1 cellular context compared by ENCODE assay signal in the genomic region with DNA sequence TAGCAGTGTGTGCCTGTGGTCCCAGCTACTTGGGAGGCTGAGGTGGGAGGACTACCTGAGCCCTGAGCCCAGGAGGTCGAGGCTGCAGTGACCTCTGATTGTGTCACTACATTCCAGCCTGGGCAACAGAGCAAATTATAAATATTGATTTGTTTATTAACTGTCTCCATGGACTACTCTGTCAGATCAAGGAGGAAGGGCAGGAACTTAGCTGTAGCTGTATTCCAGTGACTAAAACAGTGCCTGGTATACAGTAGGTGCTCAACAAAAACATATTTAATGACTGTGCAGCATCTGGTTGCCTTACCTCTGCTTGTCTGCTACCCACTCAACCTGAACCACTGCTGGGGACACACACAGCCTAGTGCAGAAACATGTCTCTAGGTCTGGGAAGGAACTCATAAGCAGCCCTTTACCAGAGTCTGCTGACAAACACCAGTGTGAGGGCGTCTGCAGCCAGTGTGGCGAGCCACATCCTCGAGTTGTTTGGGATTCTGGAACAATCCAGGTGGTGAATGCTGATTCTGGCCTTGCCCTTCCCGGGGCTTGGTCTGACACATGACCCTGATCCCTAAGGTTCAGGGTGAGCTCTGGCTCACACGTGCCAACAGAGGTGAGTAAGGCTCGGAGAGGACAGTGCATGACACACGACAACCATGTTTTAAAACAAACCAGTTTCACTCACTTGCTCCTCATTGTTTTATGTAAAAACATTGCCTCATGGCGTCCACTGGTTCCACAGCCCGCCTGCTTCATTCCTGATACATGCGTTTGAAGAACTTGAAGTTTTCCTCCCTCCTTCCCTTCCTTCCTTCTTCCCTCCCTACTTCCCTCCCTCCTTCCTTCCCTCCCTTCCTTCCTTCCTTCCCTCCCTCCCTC.
A peak's percentile ranks its signal among the peaks of the same experiment; 100 is the strongest.
TF ChIP-seq lines count a peak whose summit lies in the region.

No MANE protein-coding gene starts in this region.

TF ChIP-seq in HepG2, 621 proteins besides CTCF, POLR2A, EP300 and RAD21 (continued from another document and continues in another):
- TF ChIP-seq, protein P1, sequence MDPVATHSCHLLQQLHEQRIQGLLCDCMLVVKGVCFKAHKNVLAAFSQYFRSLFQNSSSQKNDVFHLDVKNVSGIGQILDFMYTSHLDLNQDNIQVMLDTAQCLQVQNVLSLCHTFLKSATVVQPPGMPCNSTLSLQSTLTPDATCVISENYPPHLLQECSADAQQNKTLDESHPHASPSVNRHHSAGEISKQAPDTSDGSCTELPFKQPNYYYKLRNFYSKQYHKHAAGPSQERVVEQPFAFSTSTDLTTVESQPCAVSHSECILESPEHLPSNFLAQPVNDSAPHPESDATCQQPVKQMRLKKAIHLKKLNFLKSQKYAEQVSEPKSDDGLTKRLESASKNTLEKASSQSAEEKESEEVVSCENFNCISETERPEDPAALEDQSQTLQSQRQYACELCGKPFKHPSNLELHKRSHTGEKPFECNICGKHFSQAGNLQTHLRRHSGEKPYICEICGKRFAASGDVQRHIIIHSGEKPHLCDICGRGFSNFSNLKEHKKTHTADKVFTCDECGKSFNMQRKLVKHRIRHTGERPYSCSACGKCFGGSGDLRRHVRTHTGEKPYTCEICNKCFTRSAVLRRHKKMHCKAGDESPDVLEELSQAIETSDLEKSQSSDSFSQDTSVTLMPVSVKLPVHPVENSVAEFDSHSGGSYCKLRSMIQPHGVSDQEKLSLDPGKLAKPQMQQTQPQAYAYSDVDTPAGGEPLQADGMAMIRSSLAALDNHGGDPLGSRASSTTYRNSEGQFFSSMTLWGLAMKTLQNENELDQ (CRISPR knock-in tag; IDR thresholded peaks at IDR 0.05; ENCODE audit: borderline replicate concordance) = no peak
- TF ChIP-seq SPEN (CRISPR knock-in tag; IDR thresholded peaks at IDR 0.05; ENCODE audit: low read depth) = no peak
- peak; percentile 42; the same call in 1 of the 2 replicates for TF ChIP-seq ELF3 (CRISPR knock-in tag; IDR thresholded peaks at IDR 0.05)
- 0 out of 2 replicates have a peak, but pooled peaks have one; percentile 21 for TF ChIP-seq KLF6 (CRISPR knock-in tag; IDR thresholded peaks at IDR 0.05)
- no peak for TF ChIP-seq ZNF20 (CRISPR knock-in tag; IDR thresholded peaks at IDR 0.05)
- TF ChIP-seq NKX3-1 (CRISPR knock-in tag; IDR thresholded peaks at IDR 0.05) = no peak
- TF ChIP-seq, protein P2, sequence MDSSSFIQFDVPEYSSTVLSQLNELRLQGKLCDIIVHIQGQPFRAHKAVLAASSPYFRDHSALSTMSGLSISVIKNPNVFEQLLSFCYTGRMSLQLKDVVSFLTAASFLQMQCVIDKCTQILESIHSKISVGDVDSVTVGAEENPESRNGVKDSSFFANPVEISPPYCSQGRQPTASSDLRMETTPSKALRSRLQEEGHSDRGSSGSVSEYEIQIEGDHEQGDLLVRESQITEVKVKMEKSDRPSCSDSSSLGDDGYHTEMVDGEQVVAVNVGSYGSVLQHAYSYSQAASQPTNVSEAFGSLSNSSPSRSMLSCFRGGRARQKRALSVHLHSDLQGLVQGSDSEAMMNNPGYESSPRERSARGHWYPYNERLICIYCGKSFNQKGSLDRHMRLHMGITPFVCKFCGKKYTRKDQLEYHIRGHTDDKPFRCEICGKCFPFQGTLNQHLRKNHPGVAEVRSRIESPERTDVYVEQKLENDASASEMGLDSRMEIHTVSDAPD (CRISPR knock-in tag; IDR thresholded peaks at IDR 0.05) = no peak
- no peak for TF ChIP-seq CREM (IDR thresholded peaks at IDR 0.05)
- TF ChIP-seq CREM (CRISPR knock-in tag; IDR thresholded peaks at IDR 0.05) = no peak
- no peak for TF ChIP-seq DNMT1 (CRISPR knock-in tag; IDR thresholded peaks at IDR 0.05)
- no peak for TF ChIP-seq ZNF75D (CRISPR knock-in tag; IDR thresholded peaks at IDR 0.05; ENCODE audit: borderline replicate concordance)
- no peak for TF ChIP-seq ZNF296 (CRISPR knock-in tag; conservative IDR thresholded peaks at IDR 0.05)
- TF ChIP-seq SYNCRIP (IDR thresholded peaks at IDR 0.05; ENCODE audit: insufficient read depth, low read depth, low read length) = no peak
- TF ChIP-seq PCBP2 (optimal IDR thresholded peaks at IDR 0.05; ENCODE audit: low read depth, low read length, poor library complexity, severe bottlenecking) = peak; percentile 99
- TF ChIP-seq ZNF737 (CRISPR knock-in tag; IDR thresholded peaks at IDR 0.05; ENCODE audit: borderline replicate concordance) = peak; percentile 78; the same call in 1 of the 2 replicates
- TF ChIP-seq GABPB1 (CRISPR knock-in tag; IDR thresholded peaks at IDR 0.05) = no peak
- TF ChIP-seq SOX13 (IDR thresholded peaks at IDR 0.05) = no peak
- TF ChIP-seq SOX13 (CRISPR knock-in tag; conservative IDR thresholded peaks at IDR 0.05 in 1 of 2, IDR thresholded peaks at IDR 0.05 in 1 of 2) = peak in 1 of 2 experiments; percentile 63; a peak in 2 of 4 replicates
- TF ChIP-seq KDM4B (CRISPR knock-in tag; IDR thresholded peaks at IDR 0.05) = no peak
- TF ChIP-seq ZNF382 (CRISPR knock-in tag; IDR thresholded peaks at IDR 0.05; ENCODE audit: borderline replicate concordance) = no peak
- no peak for TF ChIP-seq NAIF1 (CRISPR knock-in tag; IDR thresholded peaks at IDR 0.05; ENCODE audit: borderline replicate concordance)
- TF ChIP-seq ZNF670 (CRISPR knock-in tag; IDR thresholded peaks at IDR 0.05; ENCODE audit: borderline replicate concordance) = no peak
- no peak for TF ChIP-seq PAWR (CRISPR knock-in tag; IDR thresholded peaks at IDR 0.05; ENCODE audit: borderline replicate concordance)
- TF ChIP-seq RFX3 (CRISPR knock-in tag; IDR thresholded peaks at IDR 0.05) = peak; percentile 60; the same call in 1 of the 2 replicates
- TF ChIP-seq FOXA1 (IDR thresholded peaks at IDR 0.05) = no peak
- TF ChIP-seq FOXA1 (CRISPR knock-in tag; IDR thresholded peaks at IDR 0.05) = peak; percentile 32; the same call in 1 of the 2 replicates
- no peak; the same call in 1 of the 2 replicates for TF ChIP-seq JDP2 (CRISPR knock-in tag; IDR thresholded peaks at IDR 0.05; ENCODE audit: borderline replicate concordance)
- TF ChIP-seq CHD4 (IDR thresholded peaks at IDR 0.05; ENCODE audit: borderline replicate concordance, low read length) = peak; percentile 84; the same call in 1 of the 2 replicates
- no peak for TF ChIP-seq ZNF773 (CRISPR knock-in tag; IDR thresholded peaks at IDR 0.05; ENCODE audit: borderline replicate concordance)
- TF ChIP-seq, protein P3, sequence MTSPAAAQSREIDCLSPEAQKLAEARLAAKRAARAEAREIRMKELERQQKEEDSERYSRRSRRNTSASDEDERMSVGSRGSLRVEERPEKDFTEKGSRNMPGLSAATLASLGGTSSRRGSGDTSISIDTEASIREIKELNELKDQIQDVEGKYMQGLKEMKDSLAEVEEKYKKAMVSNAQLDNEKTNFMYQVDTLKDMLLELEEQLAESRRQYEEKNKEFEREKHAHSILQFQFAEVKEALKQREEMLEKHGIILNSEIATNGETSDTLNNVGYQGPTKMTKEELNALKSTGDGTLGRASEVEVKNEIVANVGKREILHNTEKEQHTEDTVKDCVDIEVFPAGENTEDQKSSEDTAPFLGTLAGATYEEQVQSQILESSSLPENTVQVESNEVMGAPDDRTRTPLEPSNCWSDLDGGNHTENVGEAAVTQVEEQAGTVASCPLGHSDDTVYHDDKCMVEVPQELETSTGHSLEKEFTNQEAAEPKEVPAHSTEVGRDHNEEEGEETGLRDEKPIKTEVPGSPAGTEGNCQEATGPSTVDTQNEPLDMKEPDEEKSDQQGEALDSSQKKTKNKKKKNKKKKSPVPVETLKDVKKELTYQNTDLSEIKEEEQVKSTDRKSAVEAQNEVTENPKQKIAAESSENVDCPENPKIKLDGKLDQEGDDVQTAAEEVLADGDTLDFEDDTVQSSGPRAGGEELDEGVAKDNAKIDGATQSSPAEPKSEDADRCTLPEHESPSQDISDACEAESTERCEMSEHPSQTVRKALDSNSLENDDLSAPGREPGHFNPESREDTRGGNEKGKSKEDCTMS (CRISPR knock-in tag; conservative IDR thresholded peaks at IDR 0.05) = no peak
- no peak for TF ChIP-seq ZBTB1 (CRISPR knock-in tag; IDR thresholded peaks at IDR 0.05; ENCODE audit: borderline replicate concordance)
- TF ChIP-seq ZZZ3 (CRISPR knock-in tag; IDR thresholded peaks at IDR 0.05; ENCODE audit: borderline replicate concordance) = no peak
- 0 out of 2 replicates have a peak, but pooled peaks have one; percentile 34 for TF ChIP-seq REL (CRISPR knock-in tag; conservative IDR thresholded peaks at IDR 0.05)
- TF ChIP-seq KLF9 (CRISPR knock-in tag; IDR thresholded peaks at IDR 0.05; ENCODE audit: low read depth) = no peak
- TF ChIP-seq, protein P4, sequence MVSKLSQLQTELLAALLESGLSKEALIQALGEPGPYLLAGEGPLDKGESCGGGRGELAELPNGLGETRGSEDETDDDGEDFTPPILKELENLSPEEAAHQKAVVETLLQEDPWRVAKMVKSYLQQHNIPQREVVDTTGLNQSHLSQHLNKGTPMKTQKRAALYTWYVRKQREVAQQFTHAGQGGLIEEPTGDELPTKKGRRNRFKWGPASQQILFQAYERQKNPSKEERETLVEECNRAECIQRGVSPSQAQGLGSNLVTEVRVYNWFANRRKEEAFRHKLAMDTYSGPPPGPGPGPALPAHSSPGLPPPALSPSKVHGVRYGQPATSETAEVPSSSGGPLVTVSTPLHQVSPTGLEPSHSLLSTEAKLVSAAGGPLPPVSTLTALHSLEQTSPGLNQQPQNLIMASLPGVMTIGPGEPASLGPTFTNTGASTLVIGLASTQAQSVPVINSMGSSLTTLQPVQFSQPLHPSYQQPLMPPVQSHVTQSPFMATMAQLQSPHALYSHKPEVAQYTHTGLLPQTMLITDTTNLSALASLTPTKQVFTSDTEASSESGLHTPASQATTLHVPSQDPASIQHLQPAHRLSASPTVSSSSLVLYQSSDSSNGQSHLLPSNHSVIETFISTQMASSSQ (IDR thresholded peaks at IDR 0.05; ENCODE audit: low read depth) = no peak
- TF ChIP-seq, protein P4 (CRISPR knock-in tag; IDR thresholded peaks at IDR 0.05; ENCODE audit: borderline replicate concordance) = peak; percentile 34
- no peak for TF ChIP-seq HNRNPLL (IDR thresholded peaks at IDR 0.05; ENCODE audit: low read depth, low read length, poor library complexity, severe bottlenecking)
- no peak for TF ChIP-seq FOXK2 (IDR thresholded peaks at IDR 0.05)
- no peak; the same call in 1 of the 2 replicates for TF ChIP-seq ZNF431 (CRISPR knock-in tag; IDR thresholded peaks at IDR 0.05; ENCODE audit: borderline replicate concordance, low read depth)
- no peak for TF ChIP-seq ZFP36L2 (CRISPR knock-in tag; IDR thresholded peaks at IDR 0.05)
- peak; percentile 43; the same call in 1 of the 2 replicates for TF ChIP-seq KDM1A (CRISPR knock-in tag; IDR thresholded peaks at IDR 0.05)
- no peak for TF ChIP-seq ZKSCAN5 (CRISPR knock-in tag; IDR thresholded peaks at IDR 0.05)
- no peak for TF ChIP-seq ATM (IDR thresholded peaks at IDR 0.05; ENCODE audit: borderline replicate concordance)
- peak; percentile 86; the same call in 1 of the 2 replicates for TF ChIP-seq MXD4 (CRISPR knock-in tag; IDR thresholded peaks at IDR 0.05)
- TF ChIP-seq, protein P5, sequence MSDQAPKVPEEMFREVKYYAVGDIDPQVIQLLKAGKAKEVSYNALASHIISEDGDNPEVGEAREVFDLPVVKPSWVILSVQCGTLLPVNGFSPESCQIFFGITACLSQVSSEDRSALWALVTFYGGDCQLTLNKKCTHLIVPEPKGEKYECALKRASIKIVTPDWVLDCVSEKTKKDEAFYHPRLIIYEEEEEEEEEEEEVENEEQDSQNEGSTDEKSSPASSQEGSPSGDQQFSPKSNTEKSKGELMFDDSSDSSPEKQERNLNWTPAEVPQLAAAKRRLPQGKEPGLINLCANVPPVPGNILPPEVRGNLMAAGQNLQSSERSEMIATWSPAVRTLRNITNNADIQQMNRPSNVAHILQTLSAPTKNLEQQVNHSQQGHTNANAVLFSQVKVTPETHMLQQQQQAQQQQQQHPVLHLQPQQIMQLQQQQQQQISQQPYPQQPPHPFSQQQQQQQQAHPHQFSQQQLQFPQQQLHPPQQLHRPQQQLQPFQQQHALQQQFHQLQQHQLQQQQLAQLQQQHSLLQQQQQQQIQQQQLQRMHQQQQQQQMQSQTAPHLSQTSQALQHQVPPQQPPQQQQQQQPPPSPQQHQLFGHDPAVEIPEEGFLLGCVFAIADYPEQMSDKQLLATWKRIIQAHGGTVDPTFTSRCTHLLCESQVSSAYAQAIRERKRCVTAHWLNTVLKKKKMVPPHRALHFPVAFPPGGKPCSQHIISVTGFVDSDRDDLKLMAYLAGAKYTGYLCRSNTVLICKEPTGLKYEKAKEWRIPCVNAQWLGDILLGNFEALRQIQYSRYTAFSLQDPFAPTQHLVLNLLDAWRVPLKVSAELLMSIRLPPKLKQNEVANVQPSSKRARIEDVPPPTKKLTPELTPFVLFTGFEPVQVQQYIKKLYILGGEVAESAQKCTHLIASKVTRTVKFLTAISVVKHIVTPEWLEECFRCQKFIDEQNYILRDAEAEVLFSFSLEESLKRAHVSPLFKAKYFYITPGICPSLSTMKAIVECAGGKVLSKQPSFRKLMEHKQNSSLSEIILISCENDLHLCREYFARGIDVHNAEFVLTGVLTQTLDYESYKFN (CRISPR knock-in tag; conservative IDR thresholded peaks at IDR 0.05) = peak; percentile 45
- TF ChIP-seq U2AF2 (IDR thresholded peaks at IDR 0.05; ENCODE audit: low read depth, low read length) = no peak
- TF ChIP-seq, protein P6, sequence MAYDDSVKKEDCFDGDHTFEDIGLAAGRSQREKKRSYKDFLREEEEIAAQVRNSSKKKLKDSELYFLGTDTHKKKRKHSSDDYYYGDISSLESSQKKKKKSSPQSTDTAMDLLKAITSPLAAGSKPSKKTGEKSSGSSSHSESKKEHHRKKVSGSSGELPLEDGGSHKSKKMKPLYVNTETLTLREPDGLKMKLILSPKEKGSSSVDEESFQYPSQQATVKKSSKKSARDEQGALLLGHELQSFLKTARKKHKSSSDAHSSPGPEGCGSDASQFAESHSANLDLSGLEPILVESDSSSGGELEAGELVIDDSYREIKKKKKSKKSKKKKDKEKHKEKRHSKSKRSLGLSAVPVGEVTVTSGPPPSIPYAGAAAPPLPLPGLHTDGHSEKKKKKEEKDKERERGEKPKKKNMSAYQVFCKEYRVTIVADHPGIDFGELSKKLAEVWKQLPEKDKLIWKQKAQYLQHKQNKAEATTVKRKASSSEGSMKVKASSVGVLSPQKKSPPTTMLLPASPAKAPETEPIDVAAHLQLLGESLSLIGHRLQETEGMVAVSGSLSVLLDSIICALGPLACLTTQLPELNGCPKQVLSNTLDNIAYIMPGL (CRISPR knock-in tag; IDR thresholded peaks at IDR 0.05; ENCODE audit: borderline replicate concordance in 1 of 2, low read depth in 1 of 2) = peak in 1 of 2 experiments; percentile 28; a peak in 1 of 4 replicates
